In genomic region chr2:36963734-36964133, GRCh38 we compare ENCODE assay signal across 21 cellular contexts. TPM values are rescaled to one million over a fixed set of nuclear protein-coding genes. Genes with fewer than 3 reads are reported as not detected.
DNase-seq lines count a peak whose midpoint lies in the region; ATAC-seq and TF ChIP-seq lines count a peak whose summit lies in the region.
"Had no signal": no experiment of that assay in that cellular context is flagged by ENCODE, and none has a peak within 500 bp of the region (broad histone marks: within the 10 kb centered on the region; RNA-seq: fewer than 3 reads in every experiment).

No MANE protein-coding gene starts in this region.

- 83 to 90% methylated on average over 4 of the region's 4 CpGs for WGBS in heart right ventricle, 2 donors
- 91 to 93% methylated on average over 4 of the region's 4 CpGs for WGBS in esophagus, 2 donors
- WGBS in psoas muscle, 3 donors = 89 to 96% (median 91%) methylated on average over 4 of the region's 4 CpGs

- peaks cover 14% of the 10 kb centered on the region for H3K4me1 ChIP-seq in cardiac muscle cell (ENCODE audit: low read depth)
- peaks cover 0 to 73% (median 39%) of the 10 kb centered on the region in 9 donors for H3K4me1 ChIP-seq in heart right ventricle
- H3K4me1 ChIP-seq in esophagus (ENCODE audit: control insufficient read depth in 2 of 2, insufficient read depth in 2 of 2, low read length in 1 of 2) = no peaks in the 10 kb centered on the region
- H3K4me1 ChIP-seq in psoas muscle = peaks cover 22% of the 10 kb centered on the region
- H3K4me1 ChIP-seq: uterus had no signal

- no peak for TF ChIP-seq CTCF in cardiac muscle cell (IDR thresholded peaks at IDR 0.05; ENCODE audit: low read depth, low read length)
- TF ChIP-seq CTCF in heart right ventricle (IDR thresholded peaks at IDR 0.05) = no peak
- no peak for TF ChIP-seq CTCF in psoas muscle (IDR thresholded peaks at IDR 0.05)

- no peak for ATAC-seq in heart right ventricle
- no peak for ATAC-seq in T-helper 17 cell
- no peak for ATAC-seq in psoas muscle
- no peak for ATAC-seq in HG03432 (IDR thresholded peaks at IDR 0.05; ENCODE audit: unreplicated experiment)
- no peak for ATAC-seq in activated CD4-positive, CD25-positive, alpha-beta regulatory T cell treated with anti-CD3 and anti-CD28 coated beads, Interleukin-2, amount 50 U/mL, for 24 hours
- ATAC-seq: A549; activated CD8-positive, alpha-beta T cell treated with anti-CD3 and anti-CD28 coated beads, Interleukin-2, amount 10 ng/mL, durations not matched to agents 7 days and 5 days; right cardiac atrium had no signal

- DNase-seq in cardiac muscle cell (ENCODE audit: low read depth in 1 of 2, low spot score in 1 of 2) (no peak), heart right ventricle (no peak), T-helper 17 cell (no peak), psoas muscle (no peak), HCEC 1CT (no peak)
- DNase-seq: activated CD8-positive, alpha-beta T cell treated with anti-CD3 and anti-CD28 coated beads, Interleukin-2, amount 10 ng/mL, durations not matched to agents 7 days and 5 days; activated naive CD4-positive, alpha-beta T cell treated with anti-CD3 and anti-CD28 coated beads, Interleukin-2, amount 50 U/mL, for 16 hours; activated T-cell treated with anti-CD3 and anti-CD28 coated beads, Interleukin-2, amount 50 U/mL, for 1 hour; aorta; cerebellar nuclear complex; NCI-H187 treated with DMSO at 0.1 percent for 48 hours; NCI-H345; right cardiac atrium; SHP77 treated with DMSO at 0.1 percent for 48 hours; uterus had no signal

- no peaks in the 10 kb centered on the region for H3K27me3 Mint-ChIP-seq in T-helper 17 cell

- peaks cover 6% of the 10 kb centered on the region for H3K36me3 Mint-ChIP-seq in T-helper 17 cell (ENCODE audit: low read depth)

- H3K4me3 ChIP-seq in cardiac muscle cell (no peak overlapping the region), heart right ventricle (peak overlapping the region in 1 of 10 donors; percentile 66), esophagus (ENCODE audit: low read depth in 1 of 2, low read length in 2 of 2) (peak overlapping the region in 1 of 2 donors; percentile 81), psoas muscle (peak overlapping the region; percentile 89)
- H3K4me3 ChIP-seq: A549, BLaER1, uterus had no signal

- peak overlapping the region; percentile 12 for H3K4me3 Mint-ChIP-seq in T-helper 17 cell
- H3K4me3 Mint-ChIP-seq: activated CD8-positive, alpha-beta T cell treated with anti-CD3 and anti-CD28 coated beads, Interleukin-2, amount 10 ng/mL, durations not matched to agents 7 days and 5 days had no signal

- H3K36me3 ChIP-seq in cardiac muscle cell (no peaks in the 10 kb centered on the region), heart right ventricle (peaks cover 0 to 3% (median 0%) of the 10 kb centered on the region in 9 donors), esophagus (ENCODE audit: control insufficient read depth in 2 of 2, insufficient read depth in 2 of 2, low read length in 1 of 2) (no peaks in the 10 kb centered on the region), psoas muscle (ENCODE audit: insufficient read depth in 1 of 2, low read depth in 1 of 2) (peaks cover 0 to 4% of the 10 kb centered on the region in 2 donors)
- H3K36me3 ChIP-seq: uterus had no signal

- intact Hi-C loops in heart right ventricle (cut with DNase I) (loop anchor here in 1 of 10 donors (10.0 kb wide), 1 partner anchor 49 kb away; no protein-coding TSS in a partner anchor), psoas muscle (cut with DNase I) (no loop called here)

- H3K4me1 Mint-ChIP-seq in T-helper 17 cell = peaks cover 58% of the 10 kb centered on the region

- H3K27ac ChIP-seq in cardiac muscle cell = peak overlapping the region; percentile 89
- peak overlapping the region in 5 of 10 donors; percentile 49 to 96 (median 94) for H3K27ac ChIP-seq in heart right ventricle
- peak overlapping the region; percentile 22 to 75 for H3K27ac ChIP-seq in esophagus (ENCODE audit: low read depth in 2 of 2, low read length in 1 of 2)
- no peak overlapping the region for H3K27ac ChIP-seq in psoas muscle
- H3K27ac ChIP-seq: A549, BLaER1, HL-60, uterus had no signal

- H3K9me3 ChIP-seq in cardiac muscle cell (ENCODE audit: low read depth) (no peaks in the 10 kb centered on the region), heart right ventricle (no peaks in the 10 kb centered on the region), T-helper 17 cell (ENCODE audit: control insufficient read depth, low read length, poor library complexity, severe bottlenecking) (no peaks in the 10 kb centered on the region), esophagus (ENCODE audit: control insufficient read depth in 2 of 2, insufficient read depth in 1 of 2, low read depth in 1 of 2, low read length in 1 of 2) (no peaks in the 10 kb centered on the region), psoas muscle (no peaks in the 10 kb centered on the region)
- H3K9me3 ChIP-seq: A549, BLaER1, uterus had no signal

- H3K27ac Mint-ChIP-seq in T-helper 17 cell = no peak overlapping the region
- H3K27ac Mint-ChIP-seq: activated CD8-positive, alpha-beta T cell treated with anti-CD3 and anti-CD28 coated beads, Interleukin-2, amount 10 ng/mL, durations not matched to agents 7 days and 5 days had no signal

- H3K27me3 ChIP-seq in cardiac muscle cell (no peaks in the 10 kb centered on the region), heart right ventricle (no peaks in the 10 kb centered on the region), esophagus (ENCODE audit: control insufficient read depth in 1 of 2, insufficient read depth in 2 of 2, low read length in 2 of 2) (no peaks in the 10 kb centered on the region), psoas muscle (ENCODE audit: insufficient read depth in 3 of 3, low read length in 2 of 3) (no peaks in the 10 kb centered on the region)
- H3K27me3 ChIP-seq: BLaER1, uterus had no signal

RNA-seq across cellular contexts. Expression of gene STRN, which starts 2.6 kb away (rescaled TPM):
- total RNA-seq in cardiac muscle cell (16.3 and 19.5 TPM in 2 replicates), heart right ventricle (100 to 1,000 TPM in 2 of 10 donors, 10 to 100 TPM in 8; 37.0 to 102 (median 67.8) TPM), T-helper 17 cell (10 to 100 TPM; 29.2 to 36.0 TPM), psoas muscle (10 to 100 TPM; 28.1 to 41.4 (median 29.5) TPM)
- polyA plus RNA-seq in cardiac muscle cell (8.7 and 11.4 TPM in 2 replicates), heart right ventricle (10 to 100 TPM in 1 of 2 donors, 1 to 10 TPM in 1; 8.6 to 12.2 TPM), esophagus (10 to 100 TPM in 1 of 2 donors, 1 to 10 TPM in 1; 9.2 to 12.2 TPM), psoas muscle (10 to 100 TPM; 12.7 to 48.5 (median 27.6) TPM)
